In genomic region chr5:117657591-117657990, GRCh38 we compare ENCODE assay signal across 13 cellular contexts.
DNase-seq lines count a peak whose midpoint lies in the region; TF ChIP-seq lines count a peak whose summit lies in the region.
"Had no signal": no experiment of that assay in that cellular context is flagged by ENCODE, and none has a peak within 500 bp of the region (broad histone marks: within the 10 kb centered on the region; RNA-seq: fewer than 3 reads in every experiment).

No MANE protein-coding gene starts in this region.

- in situ Hi-C loops in astrocyte of the cerebellum (cut with HindIII; ENCODE audit: low sequenced_read_pairs): no loop called here

- H3K4me2 ChIP-seq in osteoblast (ENCODE audit: insufficient read depth, low read length): no peak overlapping the region

- H3K4me3 ChIP-seq in astrocyte of the cerebellum (ENCODE audit: low read depth, low read length) (no peak overlapping the region), skeletal muscle cell (ENCODE audit: low read depth, low read length) (no peak overlapping the region), tibial artery (no peak overlapping the region), osteoblast (ENCODE audit: insufficient read depth, low read length) (no peak overlapping the region)
- H3K4me3 ChIP-seq: Peyer's patch had no signal

- H3K27me3 ChIP-seq in tibial artery: no peaks in the 10 kb centered on the region
- H3K27me3 ChIP-seq in osteoblast (ENCODE audit: insufficient read depth, low read length): no peaks in the 10 kb centered on the region
- H3K27me3 ChIP-seq: Peyer's patch had no signal

- H3K4me1 ChIP-seq in tibial artery (no peaks in the 10 kb centered on the region), osteoblast (ENCODE audit: insufficient read depth, low read length) (no peaks in the 10 kb centered on the region)
- H3K4me1 ChIP-seq: Peyer's patch had no signal

- no peak overlapping the region for H2AFZ ChIP-seq in osteoblast (ENCODE audit: low read length)

- no peaks in the 10 kb centered on the region for H4K20me1 ChIP-seq in osteoblast (ENCODE audit: insufficient read depth, low read length)

- H3K9me3 ChIP-seq in tibial artery (no peaks in the 10 kb centered on the region), osteoblast (ENCODE audit: low read depth, low read length) (no peaks in the 10 kb centered on the region)
- H3K9me3 ChIP-seq: Peyer's patch had no signal

- no peak for TF ChIP-seq CTCF in astrocyte of the cerebellum (IDR thresholded peaks at IDR 0.05; ENCODE audit: low read depth, low read length, missing control alignments)
- TF ChIP-seq CTCF in tibial artery (IDR thresholded peaks at IDR 0.05): no peak
- no peak for TF ChIP-seq CTCF in osteoblast (IDR thresholded peaks at IDR 0.05; ENCODE audit: extremely low read depth, low read depth, low read length)

- intact Hi-C loops in tibial artery (cut with DNase I; ENCODE audit: low total_unique reads): no loop called here

- H3K27ac ChIP-seq in tibial artery (no peak overlapping the region), osteoblast (ENCODE audit: low read depth, low read length) (no peak overlapping the region)
- H3K27ac ChIP-seq: Peyer's patch had no signal

- H3K36me3 ChIP-seq in tibial artery: no peaks in the 10 kb centered on the region
- no peaks in the 10 kb centered on the region for H3K36me3 ChIP-seq in osteoblast (ENCODE audit: insufficient read depth, low read length)
- H3K36me3 ChIP-seq: Peyer's patch had no signal

- DNase-seq in NCI-H1092 treated with DMSO at 0.1 percent for 48 hours (lab: John Stamatoyannopoulos, UW): peak; percentile 77
- peak; percentile 18 for DNase-seq in NCI-H2227 (lab: John Stamatoyannopoulos, UW; ENCODE audit: unreplicated experiment)
- DNase-seq in astrocyte of the cerebellum (ENCODE audit: low read depth): peak; percentile 60
- peak; percentile 62 for DNase-seq in skeletal muscle cell (ENCODE audit: low read depth)
- DNase-seq in tibial artery: no peak
- no peak for DNase-seq in DMS114 treated with DMSO at 0.1 percent for 48 hours (lab: John Stamatoyannopoulos, UW; ENCODE audit: unreplicated experiment)
- DNase-seq in osteoblast (ENCODE audit: insufficient read length, low spot score, missing footprints): no peak
- DNase-seq: activated CD8-positive, alpha-beta T cell treated with anti-CD3 and anti-CD28 coated beads for 36 hours; activated naive CD8-positive, alpha-beta T cell treated with anti-CD3 and anti-CD28 coated beads, Interleukin-2, amount 50 U/mL, for 24 hours; activated T-cell treated with anti-CD3 and anti-CD28 coated beads, Interleukin-2, amount 50 U/mL, for 72 hours; DND-41; Peyer's patch; small intestine had no signal

- H3K79me2 ChIP-seq in osteoblast (ENCODE audit: insufficient read depth, low read length): no peaks in the 10 kb centered on the region

Comparison
In these comparisons a context has a peak if more than half of its experiments do, and no peak if none do; other contexts are left out.
1. DNase-seq: peak in NCI-H1092 treated with DMSO at 0.1 percent for 48 hours (single experiment), NCI-H2227 (single experiment), astrocyte of the cerebellum (single experiment) and skeletal muscle cell (single experiment); none in tibial artery (0 of 2), DMS114 treated with DMSO at 0.1 percent for 48 hours (single experiment) and osteoblast (single experiment).